ENCODE assay signal across 8 cellular contexts in genomic region chr1:201955009-201955749, GRCh38. TPM values are rescaled to one million over a fixed set of nuclear protein-coding genes. Genes with fewer than 3 reads are reported as not detected.
DNase-seq lines count a peak whose midpoint lies in the region; ATAC-seq lines count a peak whose summit lies in the region.

TIMM17A (plus strand) TSS chr1:201955503; CDS start chr1:201955527, 24 bp downstream.

- CTCF ChIA-PET in activated CD4-positive, alpha-beta T cell treated with anti-CD3 and anti-CD28 coated beads, Interleukin-2, amount 10 ng/mL, durations not matched to agents 7 days and 5 days (lab: Charles Lee): interaction anchor here (0.9 to 2.7 kb wide), 5 partner anchors 9 to 354 kb away, joined by 3 to 8 read pairs (median 6); partner anchors contain the start of genes LMOD1 and RNPEP

- peak; percentile 99 for ATAC-seq in GM19328 (IDR thresholded peaks at IDR 0.05; ENCODE audit: unreplicated experiment)
- peak; percentile 98 for ATAC-seq in HG03520 (IDR thresholded peaks at IDR 0.05; ENCODE audit: unreplicated experiment)

- H4K20me1 ChIP-seq in BLaER1: peaks cover 17% of the 10 kb centered on the region; the same call in 1 of the 2 replicates

- H3K27me3 Mint-ChIP-seq in activated CD4-positive, alpha-beta T cell treated with anti-CD3 and anti-CD28 coated beads, Interleukin-2, amount 10 ng/mL, durations not matched to agents 7 days and 5 days: peaks cover 2% of the 10 kb centered on the region

- POLR2A ChIA-PET in activated CD4-positive, alpha-beta T cell treated with anti-CD3 and anti-CD28 coated beads, Interleukin-2, amount 10 ng/mL, durations not matched to agents 7 days and 5 days (lab: Charles Lee): interaction anchor here (0.6 kb wide), 2 partner anchors 9 to 607 kb away, joined by 3 to 4 read pairs; no protein-coding TSS in a partner anchor

- peaks cover 22% of the 10 kb centered on the region for H3K4me1 Mint-ChIP-seq in activated CD4-positive, alpha-beta T cell treated with anti-CD3 and anti-CD28 coated beads, Interleukin-2, amount 10 ng/mL, durations not matched to agents 7 days and 5 days

- peaks cover 33% of the 10 kb centered on the region for H3K36me3 ChIP-seq in BLaER1

- H3K9ac ChIP-seq in BLaER1: peak within 1 kb of the TSS; percentile 92

- H3K9me3 ChIP-seq in BLaER1: no peaks in the 10 kb centered on the region

- H3K9me3 Mint-ChIP-seq in activated CD4-positive, alpha-beta T cell treated with anti-CD3 and anti-CD28 coated beads, Interleukin-2, amount 10 ng/mL, durations not matched to agents 7 days and 5 days: no peaks in the 10 kb centered on the region

- H3K27ac ChIP-seq in BLaER1: peak within 1 kb of the TSS; percentile 86

- H3K4me2 ChIP-seq in BLaER1: peak within 1 kb of the TSS; percentile 90

- no peaks in the 10 kb centered on the region for H3K27me3 ChIP-seq in BLaER1

- peak within 1 kb of the TSS; percentile 92 for H3K4me3 ChIP-seq in BLaER1

- H3K27ac Mint-ChIP-seq in activated CD4-positive, alpha-beta T cell treated with anti-CD3 and anti-CD28 coated beads, Interleukin-2, amount 10 ng/mL, durations not matched to agents 7 days and 5 days: peak within 1 kb of the TSS; percentile 98

- peaks cover 18% of the 10 kb centered on the region for H3K36me3 Mint-ChIP-seq in activated CD4-positive, alpha-beta T cell treated with anti-CD3 and anti-CD28 coated beads, Interleukin-2, amount 10 ng/mL, durations not matched to agents 7 days and 5 days (ENCODE audit: low read depth)

- H3K4me1 ChIP-seq in BLaER1: peaks cover 21% of the 10 kb centered on the region

- DNase-seq in NCI-H69 (lab: John Stamatoyannopoulos, UW) (peak; percentile 99), dedifferentiated amniotic fluid mesenchymal stem cell (ENCODE audit: extremely low spot score) (peak; percentile 99), left kidney (ENCODE audit: low read depth, low spot score) (peak; percentile 99)
- DNase-seq in activated CD4-positive, alpha-beta T cell treated with anti-CD3 and anti-CD28 coated beads, Interleukin-2, amount 10 ng/mL, durations not matched to agents 7 days and 5 days: peak; percentile 97
- DNase-seq in stimulated activated CD4-positive, alpha-beta T cell treated with anti-CD3 and anti-CD28 coated beads, Interleukin-2, amount 100 ng/mL, for 24 hours: peak; percentile 94 to 95

- H3K4me3 Mint-ChIP-seq in activated CD4-positive, alpha-beta T cell treated with anti-CD3 and anti-CD28 coated beads, Interleukin-2, amount 10 ng/mL, durations not matched to agents 7 days and 5 days: peak within 1 kb of the TSS; percentile 92

RNA-seq across cellular contexts. Expression of gene TIMM17A, which starts in this region (rescaled TPM):
- 10 to 100 TPM; 42.8 to 45.1 TPM for total RNA-seq in activated CD4-positive, alpha-beta T cell treated with anti-CD3 and anti-CD28 coated beads, Interleukin-2, amount 10 ng/mL, durations not matched to agents 7 days and 5 days

Comparison
In these comparisons a context has a peak if more than half of its experiments do, and no peak if none do; other contexts are left out.
1. Peak in every context shown above with its lines: DNase-seq, ATAC-seq, H3K4me3 ChIP-seq and H3K27ac ChIP-seq.